14 cellular contexts compared by ENCODE assay signal in the genomic region with DNA sequence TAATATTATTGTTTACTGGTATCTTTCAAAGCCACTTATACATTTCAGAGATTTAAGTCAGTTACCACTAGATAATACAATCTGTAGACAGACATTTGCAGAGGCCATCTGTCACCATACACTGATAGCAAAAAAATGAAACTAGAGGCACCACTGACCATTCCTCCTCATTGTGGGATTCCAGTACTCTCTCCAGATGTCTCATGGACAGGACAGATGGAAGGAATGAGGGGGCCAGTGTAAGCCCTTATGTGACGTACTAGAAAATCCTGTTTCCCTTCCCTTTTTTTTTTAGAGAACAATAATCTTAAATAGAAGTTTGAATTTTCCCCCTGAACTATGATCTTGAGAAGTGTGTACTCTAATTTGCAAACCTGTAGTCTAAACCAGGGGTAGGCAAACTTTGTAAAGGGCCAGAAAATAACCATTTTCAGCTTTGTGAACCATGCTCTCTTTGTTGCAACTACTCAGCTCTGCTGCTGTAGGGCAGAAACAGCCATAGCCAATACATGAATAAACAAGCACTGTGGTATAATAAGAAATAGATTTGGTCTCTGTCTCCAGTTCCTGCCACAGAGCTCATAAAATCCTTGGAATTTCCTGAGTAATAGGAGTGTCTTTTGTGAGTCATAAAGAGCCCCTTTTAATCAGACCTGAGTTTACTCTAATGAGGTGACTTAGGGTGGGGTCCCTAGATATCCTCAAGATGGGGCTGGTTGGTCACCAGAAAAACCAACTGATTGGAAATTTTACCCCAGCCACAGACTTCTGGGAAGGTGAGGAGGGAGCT.
A peak's percentile ranks its signal among the peaks of the same experiment; 100 is the strongest.
DNase-seq lines count a peak whose midpoint lies in the region; ATAC-seq and TF ChIP-seq lines count a peak whose summit lies in the region.
"Had no signal": no experiment of that assay in that cellular context is flagged by ENCODE, and none has a peak within 500 bp of the region (broad histone marks: within the 10 kb centered on the region; RNA-seq: fewer than 3 reads in every experiment).

No MANE protein-coding gene starts in this region.

- H3K4me1 Mint-ChIP-seq in HFFc6 (ENCODE audit: low read depth) (peaks cover 39% of the 10 kb centered on the region), T-helper 17 cell (no peaks in the 10 kb centered on the region)

- no peaks in the 10 kb centered on the region for H3K27me3 ChIP-seq in foreskin keratinocyte
- H3K27me3 ChIP-seq: SJCRH30 had no signal

- H3K9me3 Mint-ChIP-seq in HFFc6: no peaks in the 10 kb centered on the region

- H3K27me3 Mint-ChIP-seq in HFFc6 (ENCODE audit: insufficient read depth): no peaks in the 10 kb centered on the region; the same call in 1 of the 2 replicates
- peaks cover 4% of the 10 kb centered on the region for H3K27me3 Mint-ChIP-seq in T-helper 17 cell

- no peak for TF ChIP-seq CTCF in HFFc6 (IDR thresholded peaks at IDR 0.05)
- peak; percentile 40 for TF ChIP-seq CTCF in foreskin keratinocyte (conservative IDR thresholded peaks at IDR 0.05)

- H3K4me1 ChIP-seq in foreskin keratinocyte: peaks cover 16% of the 10 kb centered on the region
- H3K4me1 ChIP-seq: HAP-1, SJCRH30 had no signal

- peak overlapping the region; percentile 58 for H3K4me3 Mint-ChIP-seq in HFFc6
- H3K4me3 Mint-ChIP-seq in T-helper 17 cell: no peak overlapping the region

- in situ Hi-C loops in ACHN (cut with HindIII; ENCODE audit: low pct_ligation_motif_present, low pct_unique_long_range_greater_than_20kb, low sequenced_read_pairs): no loop called here

- ATAC-seq in SK-N-SH treated with all-trans-retinoic acid at 6 μM for 48 hours (peak; percentile 84), foreskin keratinocyte (peak; percentile 83), HG03108 (IDR thresholded peaks at IDR 0.05; ENCODE audit: unreplicated experiment) (no peak), T-helper 17 cell (no peak)
- ATAC-seq: activated CD4-positive, CD25-positive, alpha-beta regulatory T cell treated with anti-CD3 and anti-CD28 coated beads, Interleukin-2, amount 50 U/mL, for 24 hours had no signal

- H3K36me3 Mint-ChIP-seq in HFFc6 (ENCODE audit: low read depth): peaks cover 4% of the 10 kb centered on the region; the same call in 1 of the 2 replicates
- H3K36me3 Mint-ChIP-seq in T-helper 17 cell (ENCODE audit: low read depth): peaks cover 2% of the 10 kb centered on the region

- DNase-seq in ACHN (peak; percentile 10), HFFc6 (peak; percentile 70), foreskin keratinocyte (peak; percentile 64 to 80), HK-2 (ENCODE audit: unreplicated experiment) (no peak), T-helper 17 cell (no peak), DMS79 (lab: John Stamatoyannopoulos, UW) (no peak)
- DNase-seq: DMS79 treated with DMSO at 0.1 percent for 48 hours, NCI-H1436, NCI-H526 treated with DMSO at 0.1 percent for 48 hours had no signal

- H3K27ac Mint-ChIP-seq in HFFc6: peak overlapping the region; percentile 92
- H3K27ac Mint-ChIP-seq in T-helper 17 cell: no peak overlapping the region

- H3K27ac ChIP-seq in foreskin keratinocyte: peak overlapping the region; percentile 85
- H3K27ac ChIP-seq: SJCRH30 had no signal

- no peaks in the 10 kb centered on the region for H3K9me3 ChIP-seq in T-helper 17 cell (ENCODE audit: control insufficient read depth, low read length, poor library complexity, severe bottlenecking)
- H3K9me3 ChIP-seq: HAP-1, SJCRH30 had no signal

TF ChIP-seq in SK-N-SH treated with all-trans-retinoic acid at 6 μM for 48 hours, 23 proteins besides CTCF, POLR2A, EP300 and RAD21:
- no peak for TF ChIP-seq PPARA (CRISPR knock-in tag; IDR thresholded peaks at IDR 0.05; ENCODE audit: borderline replicate concordance)
- TF ChIP-seq SNAI2 (CRISPR knock-in tag; IDR thresholded peaks at IDR 0.05): no peak

Comparison
In these comparisons a context has a peak if more than half of its experiments do, and no peak if none do; other contexts are left out.
1. DNase-seq: peak in ACHN (single experiment), HFFc6 (single experiment) and foreskin keratinocyte (2 of 2); none in HK-2 (single experiment), T-helper 17 cell (0 of 3) and DMS79 (single experiment).
2. ATAC-seq: peak in SK-N-SH treated with all-trans-retinoic acid at 6 μM for 48 hours (single experiment) and foreskin keratinocyte (single experiment); none in HG03108 (single experiment) and T-helper 17 cell (single experiment).